8 cellular contexts compared by ENCODE assay signal in genomic region chr11:59273008-59273841, GRCh38.
DNase-seq lines count a peak whose midpoint lies in the region; ATAC-seq, FAIRE-seq and TF ChIP-seq lines count a peak whose summit lies in the region.

No MANE protein-coding gene starts in this region.

- H4K20me1 ChIP-seq in OCI-LY3 (ENCODE audit: insufficient read depth, low read length) = no peaks in the 10 kb centered on the region

- no peaks in the 10 kb centered on the region for H3K79me2 ChIP-seq in OCI-LY3 (ENCODE audit: low read length)

- H3K9me3 Mint-ChIP-seq in mesothelial cell of epicardium = peaks cover 13% of the 10 kb centered on the region

- H3K4me3 ChIP-seq in OCI-LY3 (ENCODE audit: low read length) (peak overlapping the region; percentile 51), kidney (ENCODE audit: low read length in 2 of 2) (no peak overlapping the region)

- H3K36me3 ChIP-seq in OCI-LY3 (replicated peaks; ENCODE audit: low read depth, low read length) (peaks cover 4% of the 10 kb centered on the region), kidney (ENCODE audit: control insufficient read depth in 1 of 2, insufficient read depth in 2 of 2, low read length in 2 of 2) (no peaks in the 10 kb centered on the region)

- TF ChIP-seq CTCF in OCI-LY3 (IDR thresholded peaks at IDR 0.05; ENCODE audit: low read depth, low read length) (no peak), kidney (IDR thresholded peaks at IDR 0.05; ENCODE audit: borderline replicate concordance, extremely low read depth, insufficient read depth) (no peak), mesothelial cell of epicardium (IDR thresholded peaks at IDR 0.05; ENCODE audit: unreplicated experiment) (no peak)

- no peaks in the 10 kb centered on the region for H3K4me1 Mint-ChIP-seq in mesothelial cell of epicardium

- intact Hi-C loops in kidney (cut with DNase I) = no loop called here

- peaks cover 70% of the 10 kb centered on the region for H3K4me1 ChIP-seq in OCI-LY3 (ENCODE audit: low read length)
- no peaks in the 10 kb centered on the region for H3K4me1 ChIP-seq in kidney (ENCODE audit: control insufficient read depth in 1 of 2, insufficient read depth in 1 of 2, low read depth in 1 of 2, low read length in 2 of 2)

- no peaks in the 10 kb centered on the region for H3K9me3 ChIP-seq in OCI-LY3 (ENCODE audit: insufficient read depth, low read length)
- peaks cover 0 to 4% of the 10 kb centered on the region in 2 donors for H3K9me3 ChIP-seq in kidney (ENCODE audit: control insufficient read depth in 1 of 2, low read length in 2 of 2)

- no peaks in the 10 kb centered on the region for H3K27me3 Mint-ChIP-seq in mesothelial cell of epicardium (ENCODE audit: low read depth)

- no peak for FAIRE-seq in kidney (lab: Jason Lieb, UNC)

- H3K9ac ChIP-seq in OCI-LY3 (ENCODE audit: low read length) (peak overlapping the region; percentile 64), kidney (ENCODE audit: low read length in 2 of 2) (no peak overlapping the region)

- no peaks in the 10 kb centered on the region for H3K36me3 Mint-ChIP-seq in mesothelial cell of epicardium

- H3K4me3 Mint-ChIP-seq in mesothelial cell of epicardium = no peak overlapping the region

- no peak overlapping the region for H2AFZ ChIP-seq in OCI-LY3 (ENCODE audit: low read depth, low read length)

- ATAC-seq in GM19035 (IDR thresholded peaks at IDR 0.05; ENCODE audit: unreplicated experiment) (peak; percentile 85), HG02938 (IDR thresholded peaks at IDR 0.05; ENCODE audit: unreplicated experiment) (peak; percentile 88)

- H3K27ac ChIP-seq in OCI-LY3 (ENCODE audit: low read length) = peak overlapping the region; percentile 87
- no peak overlapping the region for H3K27ac ChIP-seq in kidney (ENCODE audit: low read depth in 2 of 2, low read length in 2 of 2)

- peak; percentile 14 for DNase-seq in renal cortical epithelial cell (ENCODE audit: low read depth)
- no peak for DNase-seq in kidney
- DNase-seq in AG20443 (ENCODE audit: low spot score) = no peak
- no peak for DNase-seq in nucleus accumbens (lab: John Stamatoyannopoulos, UW)
- no peak for DNase-seq in mesothelial cell of epicardium (ENCODE audit: low spot score in 2 of 2, unreplicated experiment in 2 of 2)

- peak overlapping the region; percentile 88 for H3K4me2 ChIP-seq in OCI-LY3 (ENCODE audit: low read length)

- no peaks in the 10 kb centered on the region for H3K27me3 ChIP-seq in OCI-LY3 (ENCODE audit: low read depth, low read length)

- no peak overlapping the region for H3K27ac Mint-ChIP-seq in mesothelial cell of epicardium
